In genomic region chr2:132407767-132408166, GRCh38 we compare ENCODE assay signal across 22 cellular contexts. TPM values are rescaled to one million over a fixed set of nuclear protein-coding genes. Genes with fewer than 3 reads are reported as not detected.
DNase-seq lines count a peak whose midpoint lies in the region; ATAC-seq, FAIRE-seq and TF ChIP-seq lines count a peak whose summit lies in the region.
"Had no signal": no experiment of that assay in that cellular context is flagged by ENCODE, and none has a peak within 500 bp of the region (broad histone marks: within the 10 kb centered on the region; RNA-seq: fewer than 3 reads in every experiment).

No MANE protein-coding gene starts in this region.

- H3K27me3 ChIP-seq in Caco-2 (replicated peaks; ENCODE audit: control insufficient read depth, insufficient read depth, low read length) (no peaks in the 10 kb centered on the region), endodermal cell (ENCODE audit: control insufficient read depth, insufficient read depth, low read length, poor library complexity, severe bottlenecking) (no peaks in the 10 kb centered on the region)

- H3K27ac Mint-ChIP-seq in Caco-2 (ENCODE audit: unreplicated experiment) (peak overlapping the region; percentile 10), endodermal cell (peak overlapping the region; percentile 49), type B pancreatic cell (peak overlapping the region; percentile 17)
- H3K27ac Mint-ChIP-seq: CD4-positive, alpha-beta T cell; H9 had no signal

- WGBS in endodermal cell (ENCODE audit: insufficient coverage in 1 of 2, insufficient read length in 1 of 2), 2 experiments, result 44 to 91% methylated on average over 1 to 2 of the region's 2 CpGs

- H3K36me3 ChIP-seq in Caco-2 (ENCODE audit: control insufficient read depth, insufficient read depth, low read length), result no peaks in the 10 kb centered on the region
- no peaks in the 10 kb centered on the region for H3K36me3 ChIP-seq in endodermal cell (ENCODE audit: control insufficient read depth, insufficient read depth, low read length)
- H3K36me3 ChIP-seq in mucosa of descending colon (ENCODE audit: low read depth), result no peaks in the 10 kb centered on the region
- H3K36me3 ChIP-seq in kidney (ENCODE audit: control insufficient read depth in 1 of 2, insufficient read depth in 2 of 2, low read length in 2 of 2), result no peaks in the 10 kb centered on the region

- H3K4me1 Mint-ChIP-seq in Caco-2 (ENCODE audit: low read depth, unreplicated experiment) (peaks cover 28% of the 10 kb centered on the region), endodermal cell (peaks cover 64% of the 10 kb centered on the region), type B pancreatic cell (ENCODE audit: unreplicated experiment) (no peaks in the 10 kb centered on the region)

- intact Hi-C loops in Caco-2 (cut with micrococcal nuclease; ENCODE audit: unreplicated experiment) (loop anchor here (1.0 kb wide), 1 partner anchor 9 kb away; the partner anchor contains the start of gene GPR39), mucosa of descending colon (cut with DNase I, micrococcal nuclease) (no loop called here), kidney (cut with DNase I) (no loop called here)

- H3K9me3 Mint-ChIP-seq in Caco-2 (ENCODE audit: unreplicated experiment), result no peaks in the 10 kb centered on the region
- H3K9me3 Mint-ChIP-seq in endodermal cell, result peaks cover 2% of the 10 kb centered on the region
- no peaks in the 10 kb centered on the region for H3K9me3 Mint-ChIP-seq in type B pancreatic cell
- H3K9me3 Mint-ChIP-seq: H9 had no signal

- POLR2A ChIA-PET in Caco-2 (lab: Charles Lee), result interaction anchor here (0.8 to 1.5 kb wide), 2 partner anchors 9 to 17 kb away, joined by 3 to 13 read pairs; partner anchors contain the start of gene GPR39

- BruUV-seq in Caco-2 (replicated peaks; lab: Mats Ljungman, UMichigan), result no TSS peak

- DNase-seq in Caco-2 (peak in 1 of 2 experiments; percentile 31), endodermal cell (no peak), mucosa of descending colon (no peak), type B pancreatic cell (ENCODE audit: extremely low spot score, unreplicated experiment) (no peak), NCI-H748 (lab: John Stamatoyannopoulos, UW; ENCODE audit: unreplicated experiment) (no peak), kidney (no peak)
- DNase-seq: AML-193; CD4-positive, alpha-beta T cell; DMS153; DMS79; GDM1; H9; IMR-90 had no signal

- H3K4me3 Mint-ChIP-seq in Caco-2 (ENCODE audit: unreplicated experiment) (no peak overlapping the region), endodermal cell (no peak overlapping the region), type B pancreatic cell (no peak overlapping the region)
- H3K4me3 Mint-ChIP-seq: CD4-positive, alpha-beta T cell; H9 had no signal

- peak; percentile 49 for ATAC-seq in mucosa of descending colon
- ATAC-seq in HG03039 (IDR thresholded peaks at IDR 0.05; ENCODE audit: unreplicated experiment), result no peak
- ATAC-seq: A549, K562 had no signal

- H3K9me3 ChIP-seq in Caco-2 (no peaks in the 10 kb centered on the region), endodermal cell (ENCODE audit: control insufficient read depth, low read length) (no peaks in the 10 kb centered on the region), mucosa of descending colon (no peaks in the 10 kb centered on the region), kidney (ENCODE audit: control insufficient read depth in 1 of 2, low read length in 2 of 2) (no peaks in the 10 kb centered on the region)
- H3K9me3 ChIP-seq: A549 had no signal

- H3K27me3 Mint-ChIP-seq in Caco-2 (ENCODE audit: insufficient read depth, unreplicated experiment) (no peaks in the 10 kb centered on the region), endodermal cell (ENCODE audit: insufficient read depth) (no peaks in the 10 kb centered on the region), type B pancreatic cell (peaks cover 8% of the 10 kb centered on the region)
- H3K27me3 Mint-ChIP-seq: CD4-positive, alpha-beta T cell had no signal

- H3K36me3 Mint-ChIP-seq in Caco-2 (ENCODE audit: insufficient read depth, unreplicated experiment) (no peaks in the 10 kb centered on the region), endodermal cell (ENCODE audit: low read depth) (no peaks in the 10 kb centered on the region), type B pancreatic cell (no peaks in the 10 kb centered on the region)

- H3K9ac ChIP-seq in endodermal cell (ENCODE audit: extremely low read depth, low read length, poor library complexity, severe bottlenecking) (no peak overlapping the region), kidney (ENCODE audit: low read length in 2 of 2) (no peak overlapping the region)

- CTCF ChIA-PET in Caco-2 (lab: Charles Lee), result interaction anchor here (0.7 to 1.6 kb wide), 3 partner anchors 8 to 207 kb away, joined by 3 to 4 read pairs (median 4); partner anchors contain the start of gene GPR39

- no peak for FAIRE-seq in kidney (lab: Jason Lieb, UNC)
- FAIRE-seq: A549, GM12892, GM18507, H1, K562 had no signal

- TF ChIP-seq CTCF in Caco-2 (IDR thresholded peaks at IDR 0.05; ENCODE audit: insufficient read depth in 1 of 2, low read depth in 1 of 2, low read length in 1 of 2, severe bottlenecking in 1 of 2, unreplicated experiment in 1 of 2), result no peak
- TF ChIP-seq CTCF in endodermal cell (conservative IDR thresholded peaks at IDR 0.05), result no peak
- no peak for TF ChIP-seq CTCF in mucosa of descending colon (IDR thresholded peaks at IDR 0.05)
- no peak for TF ChIP-seq CTCF in type B pancreatic cell (conservative IDR thresholded peaks at IDR 0.05)
- TF ChIP-seq CTCF in kidney (IDR thresholded peaks at IDR 0.05; ENCODE audit: borderline replicate concordance, extremely low read depth, insufficient read depth), result no peak

- H3K27ac ChIP-seq in endodermal cell (ENCODE audit: low read depth, low read length) (no peak overlapping the region), kidney (ENCODE audit: low read depth in 2 of 2, low read length in 2 of 2) (no peak overlapping the region)
- H3K27ac ChIP-seq: 22Rv1, A549, C4-2B, HL-60 had no signal

- H3K4me3 ChIP-seq in Caco-2 (ENCODE audit: low read depth, low read length), result no peak overlapping the region
- no peak overlapping the region for H3K4me3 ChIP-seq in endodermal cell (ENCODE audit: low read length)
- H3K4me3 ChIP-seq in mucosa of descending colon, result no peak overlapping the region
- H3K4me3 ChIP-seq in kidney (ENCODE audit: low read length in 2 of 2), result no peak overlapping the region
- H3K4me3 ChIP-seq: A549, K562 had no signal

- H3K4me1 ChIP-seq in Caco-2 (peaks cover 28% of the 10 kb centered on the region), endodermal cell (ENCODE audit: control insufficient read depth, insufficient read depth, low read length) (peaks cover 15% of the 10 kb centered on the region), mucosa of descending colon (ENCODE audit: low read depth) (no peaks in the 10 kb centered on the region), kidney (ENCODE audit: control insufficient read depth in 1 of 2, insufficient read depth in 1 of 2, low read depth in 1 of 2, low read length in 2 of 2) (no peaks in the 10 kb centered on the region)
- H3K4me1 ChIP-seq: A549 had no signal

RNA-seq across cellular contexts. Expression of gene GPR39, which starts 8.8 kb away (rescaled TPM):
- 26.8 and 28.7 TPM in 2 replicates for total RNA-seq in Caco-2 (2022)
- total RNA-seq in endodermal cell, result 10 to 100 TPM in 1 of 2 donors, 1 to 10 TPM in 1; 9.4 to 14.6 TPM
- 2.6 TPM for polyA plus RNA-seq in endodermal cell (2013, experiment 1 of 2)
- 2.8 TPM for polyA plus RNA-seq in endodermal cell (2013, experiment 2 of 2)
- total RNA-seq in mucosa of descending colon, result 10 to 100 TPM; 11.6 to 33.7 (median 20.6) TPM
- 4.1 and 13.3 TPM in 2 replicates for total RNA-seq in type B pancreatic cell (ENCODE audit: low replicate concordance)
- total RNA-seq in kidney, result 8.7 TPM
- 4.9 TPM for polyA plus RNA-seq in kidney (ENCODE audit: insufficient read depth, low read depth, low replicate concordance)
- total RNA-seq: CD4-positive, alpha-beta T cell had no signal
- polyA plus RNA-seq: K562 had no signal
